11 cellular contexts compared by ENCODE assay signal in the genomic region with DNA sequence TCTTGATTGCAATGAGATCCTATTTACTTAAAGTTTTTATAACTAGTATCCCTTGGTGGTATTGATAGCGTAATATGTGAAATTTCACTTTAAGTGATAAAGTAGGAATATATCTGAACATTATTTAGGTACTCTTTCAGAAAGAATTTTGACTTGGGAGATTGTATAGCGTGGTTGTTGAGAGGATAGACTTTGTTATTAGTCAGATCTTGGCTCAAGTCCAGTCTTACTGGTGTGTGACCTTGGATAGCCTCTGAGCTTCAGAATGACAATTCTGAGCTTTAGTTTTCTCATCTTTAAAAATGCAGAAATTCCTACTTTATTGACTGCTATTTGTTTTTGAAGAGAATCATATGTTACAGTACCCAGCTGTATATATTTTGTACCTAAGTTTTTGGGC. TPM values are rescaled to one million over a fixed set of nuclear protein-coding genes. Genes with fewer than 3 reads are reported as not detected.
DNase-seq lines count a peak whose midpoint lies in the region; ATAC-seq, FAIRE-seq and TF ChIP-seq lines count a peak whose summit lies in the region.
"Had no signal": no experiment of that assay in that cellular context is flagged by ENCODE, and none has a peak within 500 bp of the region (broad histone marks: within the 10 kb centered on the region; RNA-seq: fewer than 3 reads in every experiment).

No MANE protein-coding gene starts in this region.

- FAIRE-seq in frontal cortex (lab: Jason Lieb, UNC), result peak; percentile 33

- H3K9me3 ChIP-seq in testis, result no peaks in the 10 kb centered on the region
- no peaks in the 10 kb centered on the region for H3K9me3 ChIP-seq in upper lobe of left lung

- H3K27me3 Mint-ChIP-seq in activated naive CD8-positive, alpha-beta T cell, result no peaks in the 10 kb centered on the region
- no peaks in the 10 kb centered on the region for H3K27me3 Mint-ChIP-seq in activated naive CD8-positive, alpha-beta T cell treated with anti-CD3 and anti-CD28 coated beads for 36 hours
- H3K27me3 Mint-ChIP-seq: stimulated activated naive CD8-positive, alpha-beta T cell treated with anti-CD3 and anti-CD28 coated beads, Interleukin-15, amount 100 ng/mL, for 72 hours had no signal

- H3K9me3 Mint-ChIP-seq in activated naive CD8-positive, alpha-beta T cell (ENCODE audit: low read depth), result no peaks in the 10 kb centered on the region
- H3K9me3 Mint-ChIP-seq in activated naive CD8-positive, alpha-beta T cell treated with anti-CD3 and anti-CD28 coated beads for 36 hours, result no peaks in the 10 kb centered on the region
- H3K9me3 Mint-ChIP-seq: activated T-helper 1 cell treated with anti-CD3 and anti-CD28 coated beads, Interleukin-12 subunit alpha, Interleukin-12 subunit beta, Interleukin-2, Interleukin-4 antibody, amounts not matched to agents 30 ng/mL and 10 ng/mL and 1 ng/mL, durations not matched to agents 14 hours and 24 hours and 36 hours; stimulated activated naive CD8-positive, alpha-beta T cell treated with anti-CD3 and anti-CD28 coated beads, Interleukin-15, amount 100 ng/mL, for 72 hours had no signal

- H3K36me3 ChIP-seq in testis (ENCODE audit: low read depth, missing control alignments) (no peaks in the 10 kb centered on the region), upper lobe of left lung (peaks cover 0 to 30% (median 8%) of the 10 kb centered on the region in 4 donors)

- WGBS in testis, 2 donors, result 60 to 74% methylated on average over 2 of the region's 2 CpGs
- 55 to 63% methylated on average over 2 of the region's 2 CpGs for WGBS in upper lobe of left lung, 2 donors

- TF ChIP-seq EP300 in upper lobe of left lung (IDR thresholded peaks at IDR 0.05), result no peak

- H3K27ac ChIP-seq in testis (no peak overlapping the region), upper lobe of left lung (no peak overlapping the region)

- H3K4me3 ChIP-seq in testis, result no peak overlapping the region
- H3K4me3 ChIP-seq in upper lobe of left lung, result no peak overlapping the region

- no peak for DNase-seq in activated naive CD8-positive, alpha-beta T cell treated with anti-CD3 and anti-CD28 coated beads for 36 hours
- DNase-seq in frontal cortex (ENCODE audit: low spot score in 2 of 2) (peak in 1 of 2 donors; percentile 16), testis (peak; percentile 36), upper lobe of left lung (no peak), SIG-M5 treated with dmso at 0.1 percent for 504 hours (lab: John Stamatoyannopoulos, UW; ENCODE audit: unreplicated experiment) (no peak)
- DNase-seq: NCI-H748 treated with DMSO at 0.1 percent for 48 hours; stimulated activated naive CD8-positive, alpha-beta T cell treated with anti-CD3 and anti-CD28 coated beads, Interleukin-15, amount 100 ng/mL, for 72 hours had no signal

- TF ChIP-seq POLR2A in testis (IDR thresholded peaks at IDR 0.05) (no peak), upper lobe of left lung (IDR thresholded peaks at IDR 0.05) (no peak)

- peaks cover 7% of the 10 kb centered on the region for H3K4me1 Mint-ChIP-seq in activated naive CD8-positive, alpha-beta T cell (ENCODE audit: low read depth)
- H3K4me1 Mint-ChIP-seq in activated naive CD8-positive, alpha-beta T cell treated with anti-CD3 and anti-CD28 coated beads for 36 hours, result peaks cover 14% of the 10 kb centered on the region
- H3K4me1 Mint-ChIP-seq: stimulated activated naive CD8-positive, alpha-beta T cell treated with anti-CD3 and anti-CD28 coated beads, Interleukin-15, amount 100 ng/mL, for 72 hours had no signal

- intact Hi-C loops in testis (cut with DNase I; ENCODE audit: low total_unique reads), result no loop called here

- no peak overlapping the region for H3K4me3 Mint-ChIP-seq in activated naive CD8-positive, alpha-beta T cell
- no peak overlapping the region for H3K4me3 Mint-ChIP-seq in activated naive CD8-positive, alpha-beta T cell treated with anti-CD3 and anti-CD28 coated beads for 36 hours
- H3K4me3 Mint-ChIP-seq: activated T-helper 1 cell treated with anti-CD3 and anti-CD28 coated beads, Interleukin-12 subunit alpha, Interleukin-12 subunit beta, Interleukin-2, Interleukin-4 antibody, amounts not matched to agents 30 ng/mL and 10 ng/mL and 1 ng/mL, durations not matched to agents 14 hours and 24 hours and 36 hours; stimulated activated naive CD8-positive, alpha-beta T cell treated with anti-CD3 and anti-CD28 coated beads, Interleukin-15, amount 100 ng/mL, for 72 hours had no signal

- H3K4me1 ChIP-seq in testis, result peaks cover 6% of the 10 kb centered on the region
- H3K4me1 ChIP-seq in upper lobe of left lung, result peaks cover 0 to 10% (median 0%) of the 10 kb centered on the region in 4 donors

- TF ChIP-seq CTCF in testis (IDR thresholded peaks at IDR 0.05) (no peak), upper lobe of left lung (IDR thresholded peaks at IDR 0.05) (no peak)

- ATAC-seq in SK-N-SH treated with all-trans-retinoic acid at 6 μM for 48 hours (peak; percentile 97), upper lobe of left lung (ENCODE audit: low FRiP score in 2 of 2) (no peak), HG02981 (IDR thresholded peaks at IDR 0.05; ENCODE audit: unreplicated experiment) (no peak)
- ATAC-seq: stimulated activated naive CD8-positive, alpha-beta T cell treated with anti-CD3 and anti-CD28 coated beads, Interleukin-15, amount 100 ng/mL, for 72 hours had no signal

- H3K27me3 ChIP-seq in testis, result no peaks in the 10 kb centered on the region
- H3K27me3 ChIP-seq in upper lobe of left lung, result no peaks in the 10 kb centered on the region

- H3K27ac Mint-ChIP-seq in activated naive CD8-positive, alpha-beta T cell, result peak overlapping the region; percentile 51
- H3K27ac Mint-ChIP-seq in activated naive CD8-positive, alpha-beta T cell treated with anti-CD3 and anti-CD28 coated beads for 36 hours, result no peak overlapping the region
- H3K27ac Mint-ChIP-seq: activated T-helper 1 cell treated with anti-CD3 and anti-CD28 coated beads, Interleukin-12 subunit alpha, Interleukin-12 subunit beta, Interleukin-2, Interleukin-4 antibody, amounts not matched to agents 30 ng/mL and 10 ng/mL and 1 ng/mL, durations not matched to agents 14 hours and 24 hours and 36 hours; stimulated activated naive CD8-positive, alpha-beta T cell treated with anti-CD3 and anti-CD28 coated beads, Interleukin-15, amount 100 ng/mL, for 72 hours had no signal

- H3K36me3 Mint-ChIP-seq in activated naive CD8-positive, alpha-beta T cell, result peaks cover 3% of the 10 kb centered on the region
- peaks cover 30% of the 10 kb centered on the region for H3K36me3 Mint-ChIP-seq in activated naive CD8-positive, alpha-beta T cell treated with anti-CD3 and anti-CD28 coated beads for 36 hours

TF ChIP-seq in SK-N-SH treated with all-trans-retinoic acid at 6 μM for 48 hours, 23 proteins besides CTCF, POLR2A, EP300 and RAD21:
- TF ChIP-seq GLIS3 (CRISPR knock-in tag; IDR thresholded peaks at IDR 0.05), result no peak
- TF ChIP-seq, protein P1, sequence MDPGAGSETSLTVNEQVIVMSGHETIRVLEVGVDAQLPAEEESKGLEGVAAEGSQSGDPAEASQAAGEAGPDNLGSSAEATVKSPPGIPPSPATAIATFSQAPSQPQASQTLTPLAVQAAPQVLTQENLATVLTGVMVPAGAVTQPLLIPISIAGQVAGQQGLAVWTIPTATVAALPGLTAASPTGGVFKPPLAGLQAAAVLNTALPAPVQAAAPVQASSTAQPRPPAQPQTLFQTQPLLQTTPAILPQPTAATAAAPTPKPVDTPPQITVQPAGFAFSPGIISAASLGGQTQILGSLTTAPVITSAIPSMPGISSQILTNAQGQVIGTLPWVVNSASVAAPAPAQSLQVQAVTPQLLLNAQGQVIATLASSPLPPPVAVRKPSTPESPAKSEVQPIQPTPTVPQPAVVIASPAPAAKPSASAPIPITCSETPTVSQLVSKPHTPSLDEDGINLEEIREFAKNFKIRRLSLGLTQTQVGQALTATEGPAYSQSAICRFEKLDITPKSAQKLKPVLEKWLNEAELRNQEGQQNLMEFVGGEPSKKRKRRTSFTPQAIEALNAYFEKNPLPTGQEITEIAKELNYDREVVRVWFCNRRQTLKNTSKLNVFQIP (CRISPR knock-in tag; IDR thresholded peaks at IDR 0.05; ENCODE audit: borderline replicate concordance, low read depth), result no peak

RNA-seq across cellular contexts. Expression of a gene that starts 32.6 kb away (rescaled TPM):
- 10 to 100 TPM; 33.4 to 34.3 TPM for total RNA-seq in activated naive CD8-positive, alpha-beta T cell treated with anti-CD3 and anti-CD28 coated beads for 36 hours
- total RNA-seq in frontal cortex, result 140 TPM
- total RNA-seq in testis, result 10 to 100 TPM; 12.8 to 14.6 TPM
- polyA plus RNA-seq in testis (ENCODE audit: insufficient read depth, low read depth, low replicate concordance), result 13.0 TPM
- total RNA-seq in upper lobe of left lung, result 10 to 100 TPM; 11.5 to 20.8 (median 15.6) TPM
